In the genomic region with DNA sequence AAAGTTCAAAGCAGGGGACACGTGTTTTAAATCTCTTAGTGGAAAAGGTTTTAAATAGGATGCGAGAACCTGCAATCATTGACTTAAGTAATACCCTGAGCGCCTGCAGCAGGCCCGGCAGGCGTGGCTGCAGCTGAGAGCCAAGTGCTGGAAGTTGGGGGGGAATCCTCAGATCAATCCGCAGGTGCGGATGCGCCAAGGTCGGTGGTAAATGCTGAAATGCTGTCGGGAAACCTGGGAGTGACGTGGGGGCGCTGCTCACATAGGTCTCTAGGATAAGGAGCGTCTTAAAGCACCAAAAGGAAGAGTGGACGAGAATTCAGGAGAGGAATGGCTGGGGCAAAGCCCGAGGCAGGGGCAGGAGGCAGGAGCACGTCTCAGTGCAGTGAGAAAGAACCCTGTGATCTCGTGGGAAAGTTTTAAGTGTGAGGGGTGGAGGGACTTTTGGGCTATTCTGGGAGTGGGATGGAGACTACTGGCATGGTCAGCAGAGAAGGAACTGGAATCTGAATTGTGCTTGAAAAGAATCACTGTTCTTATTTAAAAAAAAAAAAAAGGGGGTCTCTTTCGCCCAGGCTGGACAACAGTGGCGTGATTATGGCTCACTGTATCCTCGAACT, we compare ENCODE assay signal across 8 cellular contexts. TPM values are rescaled to one million over a fixed set of nuclear protein-coding genes. Genes with fewer than 3 reads are reported as not detected.
DNase-seq lines count a peak whose midpoint lies in the region; ATAC-seq and TF ChIP-seq lines count a peak whose summit lies in the region.

No MANE protein-coding gene starts in this region.

- no peaks in the 10 kb centered on the region for H3K9me3 Mint-ChIP-seq in T-helper 2 cell treated with Interferon-gamma antibody and Interleukin-4, amounts not matched to agents 5 μg/mL and 100 μg/mL, for 36 hours

- H3K4me1 ChIP-seq in Loucy (ENCODE audit: insufficient read depth, low read length, poor library complexity, severe bottlenecking) (peaks cover 57% of the 10 kb centered on the region), stomach smooth muscle (ENCODE audit: control insufficient read depth, insufficient read depth, low read length) (peaks cover 25% of the 10 kb centered on the region)

- H3K4me1 Mint-ChIP-seq in T-helper 2 cell treated with Interferon-gamma antibody and Interleukin-4, amounts not matched to agents 5 μg/mL and 100 μg/mL, for 36 hours (ENCODE audit: low read depth): peaks cover 51% of the 10 kb centered on the region

- no peaks in the 10 kb centered on the region for H3F3A ChIP-seq in Loucy (ENCODE audit: low read depth)

- peaks cover 58% of the 10 kb centered on the region for H3K79me2 ChIP-seq in Loucy (ENCODE audit: insufficient read depth, low read length)

- H3K27me3 Mint-ChIP-seq in T-helper 2 cell treated with Interferon-gamma antibody and Interleukin-4, amounts not matched to agents 5 μg/mL and 100 μg/mL, for 36 hours (ENCODE audit: low read depth): no peaks in the 10 kb centered on the region

- no peak for ATAC-seq in GM21723 (IDR thresholded peaks at IDR 0.05; ENCODE audit: unreplicated experiment)

- H3K4me3 Mint-ChIP-seq in T-helper 2 cell treated with Interferon-gamma antibody and Interleukin-4, amounts not matched to agents 5 μg/mL and 100 μg/mL, for 36 hours: peak overlapping the region; percentile 97

- peak; percentile 44 for DNase-seq in T-helper 2 cell treated with Interferon-gamma antibody and Interleukin-4, amounts not matched to agents 5 μg/mL and 100 μg/mL, for 36 hours (ENCODE audit: low spot score)
- peak; percentile 23 for DNase-seq in effector CD8-positive, alpha-beta T cell (lab: John Stamatoyannopoulos, UW)
- DNase-seq in mucosa of gallbladder (ENCODE audit: low spot score) (peak; percentile 36), NCI-H1048 (lab: John Stamatoyannopoulos, UW) (no peak)

- H3K9ac ChIP-seq in Loucy (ENCODE audit: low read depth, low read length, poor library complexity, severe bottlenecking) (peak overlapping the region; percentile 95), stomach smooth muscle (ENCODE audit: low read length in 2 of 2) (peak overlapping the region; percentile 83 to 95)

- H3K36me3 ChIP-seq in Loucy (ENCODE audit: insufficient read depth, low read length) (0 out of 2 replicates have a peak, but pooled peaks cover 2% of the 10 kb centered on the region), stomach smooth muscle (ENCODE audit: control insufficient read depth in 2 of 2, insufficient read depth in 2 of 2, low read length in 2 of 2) (peaks cover 0 to 2% of the 10 kb centered on the region in 2 donors)

- peaks cover 35% of the 10 kb centered on the region for H4K20me1 ChIP-seq in Loucy (ENCODE audit: insufficient read depth, low read length, poor library complexity, severe bottlenecking)

- H3K4me3 ChIP-seq in GM12875 (ENCODE audit: low read depth, low read length) (peak overlapping the region; percentile 61), Loucy (ENCODE audit: low read length, poor library complexity, severe bottlenecking) (peak overlapping the region; percentile 94), stomach smooth muscle (ENCODE audit: low read length in 2 of 2) (peak overlapping the region; percentile 82 to 95)

- peak overlapping the region; percentile 83 for H3K27ac Mint-ChIP-seq in T-helper 2 cell treated with Interferon-gamma antibody and Interleukin-4, amounts not matched to agents 5 μg/mL and 100 μg/mL, for 36 hours

- H3K9me3 ChIP-seq in Loucy (ENCODE audit: insufficient read depth, low read depth, low read length) (no peaks in the 10 kb centered on the region), stomach smooth muscle (ENCODE audit: control insufficient read depth in 2 of 2, low read length in 2 of 2) (no peaks in the 10 kb centered on the region)

- H3K27me3 ChIP-seq in Loucy (ENCODE audit: insufficient read depth, low read length, poor library complexity, severe bottlenecking): peaks cover 8% of the 10 kb centered on the region
- no peaks in the 10 kb centered on the region for H3K27me3 ChIP-seq in stomach smooth muscle (ENCODE audit: control insufficient read depth in 1 of 2, insufficient read depth in 2 of 2, low read length in 2 of 2)

- H2AFZ ChIP-seq in Loucy (ENCODE audit: low read length): peak overlapping the region; percentile 73

- peak overlapping the region; percentile 62 for H3K27ac ChIP-seq in stomach smooth muscle (ENCODE audit: low read length)

- peak overlapping the region; percentile 96 for H3K4me2 ChIP-seq in Loucy (ENCODE audit: low read depth, low read length, poor library complexity, severe bottlenecking)

- TF ChIP-seq CTCF in GM12875 (IDR thresholded peaks at IDR 0.05; ENCODE audit: borderline replicate concordance, insufficient read depth, low read depth, low read length) (no peak), Loucy (conservative IDR thresholded peaks at IDR 0.05; ENCODE audit: low read length) (peak; percentile 53)

- H3K9me2 ChIP-seq in Loucy (replicated peaks; ENCODE audit: low read depth, low read length): no peaks in the 10 kb centered on the region

- H3K36me3 Mint-ChIP-seq in T-helper 2 cell treated with Interferon-gamma antibody and Interleukin-4, amounts not matched to agents 5 μg/mL and 100 μg/mL, for 36 hours (ENCODE audit: low read depth): peaks cover 37% of the 10 kb centered on the region

RNA-seq across cellular contexts. Expression of a gene that starts 0.9 kb away (rescaled TPM):
- total RNA-seq in mucosa of gallbladder: 5.4 TPM

RNA-seq across cellular contexts. Expression of a gene that starts 36.2 kb away (rescaled TPM):
- total RNA-seq in mucosa of gallbladder: 17.3 TPM

RNA-seq across cellular contexts. Expression of a gene that starts 43.5 kb away (rescaled TPM):
- total RNA-seq in mucosa of gallbladder: 3.7 TPM

RNA-seq across cellular contexts. Expression of a gene that starts 43.6 kb away (rescaled TPM):
- total RNA-seq in mucosa of gallbladder: 16.0 TPM
